Comparison of ENCODE assay signal across 8 cellular contexts in the genomic region with DNA sequence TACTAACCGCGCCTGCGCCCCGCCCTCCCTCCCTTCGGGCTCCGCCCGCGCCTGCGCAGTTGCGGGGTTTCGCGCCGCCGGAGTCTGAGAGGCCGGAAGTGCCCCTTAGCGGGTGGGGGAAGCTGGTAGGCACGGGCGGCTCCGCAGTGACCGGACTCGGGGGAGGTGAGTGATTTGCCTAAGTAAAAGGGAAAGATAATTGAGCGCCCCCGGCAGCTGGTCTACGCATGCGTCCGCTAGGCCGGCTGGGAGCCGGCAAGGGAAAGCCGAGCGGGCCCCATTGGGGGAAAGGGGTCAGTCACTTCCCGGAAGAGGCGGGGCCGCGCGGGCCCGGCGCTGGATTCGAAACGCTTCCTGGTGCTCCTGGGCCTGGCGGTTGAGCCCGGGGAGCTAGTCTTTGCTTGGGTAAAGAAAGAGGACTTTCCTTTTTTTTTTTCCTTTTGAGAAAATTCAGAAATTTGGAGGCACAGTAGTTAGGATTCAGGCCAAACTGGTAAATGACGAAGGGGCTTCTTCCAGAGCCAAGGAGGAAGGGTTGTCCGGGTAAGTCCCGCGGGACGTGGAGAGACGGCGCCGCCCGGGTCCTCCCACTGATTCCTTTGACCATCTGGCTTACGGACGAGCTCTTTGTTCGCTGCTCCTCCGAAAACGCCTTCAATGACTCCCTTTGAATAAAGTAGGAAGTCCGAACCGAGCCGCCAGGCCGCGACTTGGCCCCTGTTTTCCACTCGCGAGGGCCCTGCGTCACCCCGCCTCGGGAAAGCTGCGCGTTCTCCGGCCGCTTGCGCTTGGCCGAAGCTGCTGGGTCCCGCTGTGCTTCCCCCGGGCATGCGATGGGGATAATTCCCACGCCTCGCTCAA. TPM values are rescaled to one million over a fixed set of nuclear protein-coding genes. Genes with fewer than 3 reads are reported as not detected.
DNase-seq lines count a peak whose midpoint lies in the region; ATAC-seq and TF ChIP-seq lines count a peak whose summit lies in the region.

A gene with protein sequence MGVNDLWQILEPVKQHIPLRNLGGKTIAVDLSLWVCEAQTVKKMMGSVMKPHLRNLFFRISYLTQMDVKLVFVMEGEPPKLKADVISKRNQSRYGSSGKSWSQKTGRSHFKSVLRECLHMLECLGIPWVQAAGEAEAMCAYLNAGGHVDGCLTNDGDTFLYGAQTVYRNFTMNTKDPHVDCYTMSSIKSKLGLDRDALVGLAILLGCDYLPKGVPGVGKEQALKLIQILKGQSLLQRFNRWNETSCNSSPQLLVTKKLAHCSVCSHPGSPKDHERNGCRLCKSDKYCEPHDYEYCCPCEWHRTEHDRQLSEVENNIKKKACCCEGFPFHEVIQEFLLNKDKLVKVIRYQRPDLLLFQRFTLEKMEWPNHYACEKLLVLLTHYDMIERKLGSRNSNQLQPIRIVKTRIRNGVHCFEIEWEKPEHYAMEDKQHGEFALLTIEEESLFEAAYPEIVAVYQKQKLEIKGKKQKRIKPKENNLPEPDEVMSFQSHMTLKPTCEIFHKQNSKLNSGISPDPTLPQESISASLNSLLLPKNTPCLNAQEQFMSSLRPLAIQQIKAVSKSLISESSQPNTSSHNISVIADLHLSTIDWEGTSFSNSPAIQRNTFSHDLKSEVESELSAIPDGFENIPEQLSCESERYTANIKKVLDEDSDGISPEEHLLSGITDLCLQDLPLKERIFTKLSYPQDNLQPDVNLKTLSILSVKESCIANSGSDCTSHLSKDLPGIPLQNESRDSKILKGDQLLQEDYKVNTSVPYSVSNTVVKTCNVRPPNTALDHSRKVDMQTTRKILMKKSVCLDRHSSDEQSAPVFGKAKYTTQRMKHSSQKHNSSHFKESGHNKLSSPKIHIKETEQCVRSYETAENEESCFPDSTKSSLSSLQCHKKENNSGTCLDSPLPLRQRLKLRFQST (plus strand): TSS at position 336 of the 861 bp plus-strand sequence. CDS start 5,806 bp downstream, outside the sequence.
A gene with protein sequence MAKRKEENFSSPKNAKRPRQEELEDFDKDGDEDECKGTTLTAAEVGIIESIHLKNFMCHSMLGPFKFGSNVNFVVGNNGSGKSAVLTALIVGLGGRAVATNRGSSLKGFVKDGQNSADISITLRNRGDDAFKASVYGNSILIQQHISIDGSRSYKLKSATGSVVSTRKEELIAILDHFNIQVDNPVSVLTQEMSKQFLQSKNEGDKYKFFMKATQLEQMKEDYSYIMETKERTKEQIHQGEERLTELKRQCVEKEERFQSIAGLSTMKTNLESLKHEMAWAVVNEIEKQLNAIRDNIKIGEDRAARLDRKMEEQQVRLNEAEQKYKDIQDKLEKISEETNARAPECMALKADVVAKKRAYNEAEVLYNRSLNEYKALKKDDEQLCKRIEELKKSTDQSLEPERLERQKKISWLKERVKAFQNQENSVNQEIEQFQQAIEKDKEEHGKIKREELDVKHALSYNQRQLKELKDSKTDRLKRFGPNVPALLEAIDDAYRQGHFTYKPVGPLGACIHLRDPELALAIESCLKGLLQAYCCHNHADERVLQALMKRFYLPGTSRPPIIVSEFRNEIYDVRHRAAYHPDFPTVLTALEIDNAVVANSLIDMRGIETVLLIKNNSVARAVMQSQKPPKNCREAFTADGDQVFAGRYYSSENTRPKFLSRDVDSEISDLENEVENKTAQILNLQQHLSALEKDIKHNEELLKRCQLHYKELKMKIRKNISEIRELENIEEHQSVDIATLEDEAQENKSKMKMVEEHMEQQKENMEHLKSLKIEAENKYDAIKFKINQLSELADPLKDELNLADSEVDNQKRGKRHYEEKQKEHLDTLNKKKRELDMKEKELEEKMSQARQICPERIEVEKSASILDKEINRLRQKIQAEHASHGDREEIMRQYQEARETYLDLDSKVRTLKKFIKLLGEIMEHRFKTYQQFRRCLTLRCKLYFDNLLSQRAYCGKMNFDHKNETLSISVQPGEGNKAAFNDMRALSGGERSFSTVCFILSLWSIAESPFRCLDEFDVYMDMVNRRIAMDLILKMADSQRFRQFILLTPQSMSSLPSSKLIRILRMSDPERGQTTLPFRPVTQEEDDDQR (minus strand): TSS at position 8 of the 861 bp plus-strand sequence. CDS start 7,864 bp downstream, outside the sequence.

- H3K27ac ChIP-seq in lung (ENCODE audit: low read depth in 1 of 2, low read length in 1 of 2): peak within 1 kb of the TSS; percentile 97

- WGBS in lung, 2 donors: 0% methylated on average over 71 to 76 of the region's 76 CpGs

- peak within 1 kb of the TSS; percentile 91 for H3K4me3 ChIP-seq in lung

- peak; percentile 96 for DNase-seq in COLO829 (ENCODE audit: low spot score)
- DNase-seq in HT-29 (ENCODE audit: low spot score): peak; percentile 93
- peak; percentile 84 for DNase-seq in NK-92 treated with Interleukin-12 subunit alpha and Interleukin-12 subunit beta, amount 100 ng/mL, for 24 hours (lab: John Stamatoyannopoulos, UW)
- peak; percentile 98 for DNase-seq in activated CD8-positive, alpha-beta memory T cell treated with anti-CD3 and anti-CD28 coated beads for 24 hours
- peak; percentile 88 for DNase-seq in effector CD4-positive, alpha-beta T cell
- peak; percentile 90 for DNase-seq in lung (ENCODE audit: low spot score)
- DNase-seq in stimulated activated CD4-positive, alpha-beta T cell treated with anti-CD3 and anti-CD28 coated beads, TNF-alpha, amount 100 ng/mL, for 24 hours (ENCODE audit: low read depth in 3 of 3): peak; percentile 81 to 89 (median 83)

- no peaks in the 10 kb centered on the region for H3K27me3 ChIP-seq in lung (ENCODE audit: control insufficient read depth, insufficient read depth)

- no peak for TF ChIP-seq CTCF in lung (IDR thresholded peaks at IDR 0.05; ENCODE audit: control extremely low read depth, extremely low read depth)

- no peaks in the 10 kb centered on the region for H3K36me3 ChIP-seq in lung (ENCODE audit: control insufficient read depth in 2 of 2, insufficient read depth in 2 of 2, low read length in 2 of 2)

- peak; percentile 61 for ATAC-seq in GM21360 (IDR thresholded peaks at IDR 0.05; ENCODE audit: unreplicated experiment)
- ATAC-seq in lung (ENCODE audit: insufficient read depth, low FRiP score): peak; percentile 94

- H3K9me3 ChIP-seq in lung (ENCODE audit: control insufficient read depth in 2 of 2, insufficient read depth in 1 of 2, low read length in 1 of 2): no peaks in the 10 kb centered on the region

- H3K4me1 ChIP-seq in lung (ENCODE audit: control insufficient read depth in 2 of 2, insufficient read depth in 2 of 2, low read length in 2 of 2): peaks cover 0 to 3% of the 10 kb centered on the region in 2 donors

RNA-seq across cellular contexts. Expression of the first gene that starts in this region (rescaled TPM):
- 16.8 and 18.5 TPM in 2 replicates for total RNA-seq in HT-29 (2014; rRNA removed; shearing (Covaris generic))
- total RNA-seq in lung: 10 to 100 TPM in 1 of 2 donors, 1 to 10 TPM in 1; 5.5 to 10.6 TPM
- polyA plus RNA-seq in lung: 1 to 10 TPM; 1.8 to 2.5 TPM

RNA-seq across cellular contexts. Expression of the second gene that starts in this region (rescaled TPM):
- total RNA-seq in HT-29 (2014; rRNA removed; shearing (Covaris generic)): 6.6 and 8.4 TPM in 2 replicates
- total RNA-seq in lung: 10 to 100 TPM; 13.8 to 34.8 TPM
- 1 to 10 TPM; 6.9 to 7.4 TPM for polyA plus RNA-seq in lung

Comparison
In these comparisons a context has a peak if more than half of its experiments do, and no peak if none do; other contexts are left out.
1. Peak in every context shown above with its lines: DNase-seq, ATAC-seq, H3K4me3 ChIP-seq and H3K27ac ChIP-seq.